ENCODE assay signal across 33 cellular contexts in the genomic region with DNA sequence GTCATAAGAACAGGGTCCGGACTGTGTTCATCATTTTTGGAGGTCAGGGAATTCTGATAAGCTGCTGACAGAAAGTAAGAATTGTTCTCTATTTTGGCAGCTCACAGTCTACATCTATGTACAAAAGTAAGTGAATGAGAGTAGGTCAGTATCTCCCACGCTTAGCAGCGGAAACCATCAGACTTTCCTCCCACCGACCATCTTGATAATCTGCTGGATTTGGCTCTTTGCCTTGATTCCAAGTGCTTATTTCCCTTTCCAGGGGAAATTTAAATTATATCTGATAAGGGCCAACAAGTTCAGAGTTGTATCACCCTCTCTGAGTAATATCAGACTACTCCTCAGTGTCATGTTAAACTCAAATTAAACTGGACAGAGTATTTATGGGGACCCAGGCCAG.
A peak's percentile ranks its signal among the peaks of the same experiment; 100 is the strongest.
DNase-seq lines count a peak whose midpoint lies in the region; ATAC-seq, FAIRE-seq and TF ChIP-seq lines count a peak whose summit lies in the region.
"Had no signal": no experiment of that assay in that cellular context is flagged by ENCODE, and none has a peak within 500 bp of the region (broad histone marks: within the 10 kb centered on the region; RNA-seq: fewer than 3 reads in every experiment).

No MANE protein-coding gene starts in this region.

- DNase-seq in A549 (ENCODE audit: low read depth in 1 of 2, low spot score in 1 of 2) (no peak), COLO829 (ENCODE audit: low spot score) (peak; percentile 21), esophagus muscularis mucosa (ENCODE audit: extremely low spot score) (no peak), NCI-H510A treated with DMSO at 0.1 percent for 48 hours (lab: John Stamatoyannopoulos, UW) (no peak), medulla oblongata (ENCODE audit: extremely low spot score) (no peak)
- DNase-seq: activated CD4-positive, alpha-beta T cell treated with anti-CD3 and anti-CD28 coated beads, Interleukin-2, amount 50 U/mL, for 4 hours; activated CD8-positive, alpha-beta memory T cell treated with anti-CD3 and anti-CD28 coated beads, Interleukin-2, amount 10 ng/mL, durations not matched to agents 7 days and 5 days; activated gamma-delta T cell treated with Interleukin-2 at 50 U/mL for 16 hours; activated naive CD8-positive, alpha-beta T cell treated with anti-CD3 and anti-CD28 coated beads, Interleukin-2, amount 10 ng/mL, durations not matched to agents 7 days and 5 days; activated T-cell treated with anti-CD3 and anti-CD28 coated beads, Interleukin-2, amount 50 U/mL, for 48 hours; foreskin melanocyte; GDM1; mucosa of descending colon; NCI-H1417 treated with DMSO at 0.1 percent for 48 hours; NCI-H2081 treated with DMSO at 0.1 percent for 48 hours; NCI-H2227 treated with DMSO at 0.1 percent for 48 hours; NCI-H69; pancreas; Peyer's patch; right cardiac atrium; SIG-M5; stimulated activated naive CD8-positive, alpha-beta T cell treated with anti-CD3 and anti-CD28 coated beads, Interleukin-15, Interleukin-2, amounts not matched to agents 100 U/mL and 50 U/mL, for 24 hours; T-helper 9 cell had no signal

- H3K4me1 ChIP-seq in A549, result peaks cover 88% of the 10 kb centered on the region
- peaks cover 75% of the 10 kb centered on the region for H3K4me1 ChIP-seq in mucosa of stomach (ENCODE audit: control insufficient read depth, insufficient read depth, low read length)
- peaks cover 12 to 35% (median 23%) of the 10 kb centered on the region in 4 donors for H3K4me1 ChIP-seq in esophagus muscularis mucosa

- no peaks in the 10 kb centered on the region for H4K20me1 ChIP-seq in SU-DHL-6 (ENCODE audit: low read depth, low read length)

- H3K9me2 ChIP-seq in SU-DHL-6 (replicated peaks; ENCODE audit: insufficient read depth, low read length), result no peaks in the 10 kb centered on the region

- TF ChIP-seq CTCF in A549 (IDR thresholded peaks at IDR 0.05), result no peak
- TF ChIP-seq CTCF in SU-DHL-6 (IDR thresholded peaks at IDR 0.05; ENCODE audit: insufficient read depth, low read length, poor library complexity, severe bottlenecking), result no peak
- no peak for TF ChIP-seq CTCF in esophagus muscularis mucosa (IDR thresholded peaks at IDR 0.05)

- H3K9ac ChIP-seq in SU-DHL-6 (ENCODE audit: low read length) (no peak overlapping the region), mucosa of stomach (ENCODE audit: low read length) (peak overlapping the region; percentile 16)
- H3K9ac ChIP-seq: BLaER1 had no signal

- no peaks in the 10 kb centered on the region for H3K36me3 ChIP-seq in SU-DHL-6 (ENCODE audit: low read length)
- no peaks in the 10 kb centered on the region for H3K36me3 ChIP-seq in mucosa of stomach (ENCODE audit: control insufficient read depth, insufficient read depth, low read length)
- no peaks in the 10 kb centered on the region for H3K36me3 ChIP-seq in esophagus muscularis mucosa
- H3K36me3 ChIP-seq: HAP-1, pancreas, Peyer's patch had no signal

- no peak for TF ChIP-seq POLR2A in A549 (IDR thresholded peaks at IDR 0.05; ENCODE audit: low read length)
- no peak for TF ChIP-seq POLR2A in esophagus muscularis mucosa (IDR thresholded peaks at IDR 0.05; ENCODE audit: low read depth)

- peaks cover 10% of the 10 kb centered on the region for H3F3A ChIP-seq in SU-DHL-6 (ENCODE audit: insufficient read depth)

- H3K27ac ChIP-seq in A549 (peak overlapping the region; percentile 90 to 92; a peak in 4 of 6 replicates), SU-DHL-6 (ENCODE audit: low read depth, low read length) (peak overlapping the region; percentile 4; the same call in 1 of the 2 replicates), esophagus muscularis mucosa (replicated peaks in 1 of 4) (no peak overlapping the region)
- H3K27ac ChIP-seq: BLaER1, pancreas, Peyer's patch had no signal

- intact Hi-C loops in esophagus muscularis mucosa (cut with DNase I), result no loop called here

- H3K9me3 ChIP-seq in A549 (no peaks in the 10 kb centered on the region), SU-DHL-6 (ENCODE audit: insufficient read depth, low read length) (no peaks in the 10 kb centered on the region), mucosa of stomach (ENCODE audit: control insufficient read depth, low read length) (no peaks in the 10 kb centered on the region), esophagus muscularis mucosa (no peaks in the 10 kb centered on the region)
- H3K9me3 ChIP-seq: HAP-1, mucosa of descending colon, pancreas, Peyer's patch had no signal

- FAIRE-seq in A549 (lab: Jason Lieb, UNC), result no peak
- FAIRE-seq: astrocyte, HepG2 had no signal

- 90% methylated on average over 4 of the region's 4 CpGs for WGBS in A549 (ENCODE audit: missing lambda C conversion rate)
- 87% methylated on average over 4 of the region's 4 CpGs for WGBS in esophagus muscularis mucosa

- no peak for TF ChIP-seq RAD21 in A549 (conservative IDR thresholded peaks at IDR 0.05 in 1 of 2, IDR thresholded peaks at IDR 0.05 in 1 of 2)

- CTCF ChIA-PET in A549 (lab: Yijun Ruan, JAX), result interaction anchor here (1.2 kb wide), 1 partner anchor 249 kb away, joined by 3 read pairs; no protein-coding TSS in a partner anchor

- H3K4me3 ChIP-seq in A549 (no peak overlapping the region), SU-DHL-6 (ENCODE audit: insufficient read depth, low read length, poor library complexity, severe bottlenecking) (no peak overlapping the region), mucosa of stomach (ENCODE audit: low read length) (no peak overlapping the region), esophagus muscularis mucosa (no peak overlapping the region)
- H3K4me3 ChIP-seq: BLaER1, HAP-1, hepatocyte, lung, mucosa of descending colon, pancreas, Peyer's patch, smooth muscle cell had no signal

- ATAC-seq in A549 (no peak), GM21717 (IDR thresholded peaks at IDR 0.05; ENCODE audit: unreplicated experiment) (no peak)
- ATAC-seq: activated CD8-positive, alpha-beta memory T cell treated with anti-CD3 and anti-CD28 coated beads, Interleukin-2, amount 10 ng/mL, durations not matched to agents 7 days and 5 days; HepG2; mucosa of descending colon; pancreas; stimulated activated naive CD8-positive, alpha-beta T cell treated with anti-CD3 and anti-CD28 coated beads, Interleukin-15, Interleukin-2, amounts not matched to agents 100 U/mL and 50 U/mL, for 24 hours had no signal

- TF ChIP-seq EP300 in A549 (IDR thresholded peaks at IDR 0.05) (no peak), esophagus muscularis mucosa (IDR thresholded peaks at IDR 0.05) (no peak)

- peaks cover 5% of the 10 kb centered on the region; the same call in 1 of the 2 replicates for H3K79me2 ChIP-seq in SU-DHL-6 (ENCODE audit: insufficient read depth, low read length)

- no peaks in the 10 kb centered on the region for H3K27me3 ChIP-seq in SU-DHL-6 (ENCODE audit: low read length)
- H3K27me3 ChIP-seq in mucosa of stomach (ENCODE audit: control insufficient read depth, insufficient read depth, low read length), result no peaks in the 10 kb centered on the region
- H3K27me3 ChIP-seq in esophagus muscularis mucosa, result no peaks in the 10 kb centered on the region
- H3K27me3 ChIP-seq: BLaER1, hepatocyte, pancreas, Peyer's patch had no signal

- H2AFZ ChIP-seq in SU-DHL-6 (ENCODE audit: low read depth, low read length, severe bottlenecking), result no peak overlapping the region
- H2AFZ ChIP-seq: hepatocyte had no signal

- POLR2A ChIA-PET in A549 (lab: Yijun Ruan, JAX), result no interaction called here

- no peak overlapping the region for H3K4me2 ChIP-seq in A549
- no peak overlapping the region for H3K4me2 ChIP-seq in SU-DHL-6 (ENCODE audit: low read depth, low read length, poor library complexity, severe bottlenecking)
- H3K4me2 ChIP-seq: BLaER1, hepatocyte, smooth muscle cell had no signal

TF ChIP-seq in A549, 52 proteins besides CTCF, POLR2A, EP300 and RAD21:
- TF ChIP-seq POLR2AphosphoS2 (conservative IDR thresholded peaks at IDR 0.05; ENCODE audit: low read length) (no peak), NPAS2 (CRISPR knock-in tag; IDR thresholded peaks at IDR 0.05; ENCODE audit: borderline replicate concordance) (no peak), ZC3H11A (IDR thresholded peaks at IDR 0.05) (no peak), KDM5A (IDR thresholded peaks at IDR 0.05) (no peak), GATA3 (IDR thresholded peaks at IDR 0.05; ENCODE audit: borderline replicate concordance) (no peak), RNF2 (IDR thresholded peaks at IDR 0.05; ENCODE audit: borderline replicate concordance, low read depth) (no peak), RCOR1 (IDR thresholded peaks at IDR 0.05; ENCODE audit: low read depth, low read length) (no peak)
- TF ChIP-seq, protein P1, sequence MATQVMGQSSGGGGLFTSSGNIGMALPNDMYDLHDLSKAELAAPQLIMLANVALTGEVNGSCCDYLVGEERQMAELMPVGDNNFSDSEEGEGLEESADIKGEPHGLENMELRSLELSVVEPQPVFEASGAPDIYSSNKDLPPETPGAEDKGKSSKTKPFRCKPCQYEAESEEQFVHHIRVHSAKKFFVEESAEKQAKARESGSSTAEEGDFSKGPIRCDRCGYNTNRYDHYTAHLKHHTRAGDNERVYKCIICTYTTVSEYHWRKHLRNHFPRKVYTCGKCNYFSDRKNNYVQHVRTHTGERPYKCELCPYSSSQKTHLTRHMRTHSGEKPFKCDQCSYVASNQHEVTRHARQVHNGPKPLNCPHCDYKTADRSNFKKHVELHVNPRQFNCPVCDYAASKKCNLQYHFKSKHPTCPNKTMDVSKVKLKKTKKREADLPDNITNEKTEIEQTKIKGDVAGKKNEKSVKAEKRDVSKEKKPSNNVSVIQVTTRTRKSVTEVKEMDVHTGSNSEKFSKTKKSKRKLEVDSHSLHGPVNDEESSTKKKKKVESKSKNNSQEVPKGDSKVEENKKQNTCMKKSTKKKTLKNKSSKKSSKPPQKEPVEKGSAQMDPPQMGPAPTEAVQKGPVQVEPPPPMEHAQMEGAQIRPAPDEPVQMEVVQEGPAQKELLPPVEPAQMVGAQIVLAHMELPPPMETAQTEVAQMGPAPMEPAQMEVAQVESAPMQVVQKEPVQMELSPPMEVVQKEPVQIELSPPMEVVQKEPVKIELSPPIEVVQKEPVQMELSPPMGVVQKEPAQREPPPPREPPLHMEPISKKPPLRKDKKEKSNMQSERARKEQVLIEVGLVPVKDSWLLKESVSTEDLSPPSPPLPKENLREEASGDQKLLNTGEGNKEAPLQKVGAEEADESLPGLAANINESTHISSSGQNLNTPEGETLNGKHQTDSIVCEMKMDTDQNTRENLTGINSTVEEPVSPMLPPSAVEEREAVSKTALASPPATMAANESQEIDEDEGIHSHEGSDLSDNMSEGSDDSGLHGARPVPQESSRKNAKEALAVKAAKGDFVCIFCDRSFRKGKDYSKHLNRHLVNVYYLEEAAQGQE (IDR thresholded peaks at IDR 0.05), result no peak
TF ChIP-seq in A549: peak in this region for 0.

Comparison
In these comparisons a context has a peak if more than half of its experiments do, and no peak if none do; other contexts are left out.
1. H3K27ac ChIP-seq: peak in A549 (2 of 2) and SU-DHL-6 (single experiment); none in esophagus muscularis mucosa (0 of 4).